ENCODE assay signal across 9 cellular contexts in the genomic region with DNA sequence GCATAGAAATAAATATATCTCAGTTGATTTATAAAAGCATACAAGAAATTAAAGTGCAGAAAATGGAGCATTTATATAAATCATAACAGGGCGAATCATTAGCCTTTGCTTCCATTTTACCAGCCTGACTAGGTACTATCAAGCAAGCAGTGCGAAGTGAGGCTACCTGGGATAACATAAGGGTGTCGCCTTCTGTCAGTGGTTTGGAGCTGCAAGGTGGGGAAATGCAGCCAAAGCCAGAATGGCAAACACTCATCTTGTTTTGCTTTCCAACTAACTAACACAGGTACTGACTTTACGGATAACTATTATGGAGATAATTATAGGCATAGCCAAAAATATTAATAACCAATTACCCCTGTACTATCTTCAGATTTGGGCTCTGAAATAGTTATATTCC.
"Had no signal": no experiment of that assay in that cellular context is flagged by ENCODE, and none has a peak within 500 bp of the region (broad histone marks: within the 10 kb centered on the region; RNA-seq: fewer than 3 reads in every experiment).

No MANE protein-coding gene starts in this region.

- H3K4me1 Mint-ChIP-seq: IgD-negative memory B cell had no signal

- H3K4me3 Mint-ChIP-seq: HFFc6, IgD-negative memory B cell had no signal

- H3K27ac ChIP-seq: GM23248, HL-60 had no signal

- H3K9me3 ChIP-seq: HAP-1 had no signal

- H3K4me3 ChIP-seq: GM23248, HAP-1 had no signal

- DNase-seq: GM23248, GOT3, H7, HFFc6 had no signal

- H3K9ac ChIP-seq: GM23248 had no signal

- H3K27me3 Mint-ChIP-seq: IgD-negative memory B cell had no signal

- H3K36me3 Mint-ChIP-seq: IgD-negative memory B cell had no signal

- H3K4me1 ChIP-seq: HAP-1 had no signal

- H3K27ac Mint-ChIP-seq: HFFc6, IgD-negative memory B cell had no signal

- H2AFZ ChIP-seq: GM23248 had no signal

- H3K36me3 ChIP-seq: HAP-1 had no signal

- ATAC-seq: HCT116, HepG2 had no signal
